In the genomic region with DNA sequence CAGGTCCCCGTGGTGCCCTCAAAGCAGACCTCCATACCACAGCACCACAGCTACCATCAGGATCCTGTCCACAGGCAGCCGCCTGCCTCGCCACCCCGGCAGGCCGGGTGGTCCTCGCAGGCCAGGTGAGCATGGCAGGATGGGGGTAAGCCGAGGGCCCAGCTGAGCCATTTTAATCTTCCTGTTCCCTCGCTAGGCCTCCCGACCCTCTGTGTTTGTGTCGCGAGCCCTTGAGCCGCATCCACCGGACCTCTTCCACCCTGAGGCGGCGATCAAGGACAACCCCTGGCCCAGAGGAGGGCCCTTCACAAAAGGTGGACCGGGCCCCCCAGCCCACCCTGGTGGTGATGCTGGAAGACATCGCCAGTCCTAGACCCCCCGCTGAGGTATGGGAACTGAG, we compare ENCODE assay signal across 1 cellular context.
TF ChIP-seq lines count a peak whose summit lies in the region.

No MANE protein-coding gene starts in this region.

TF ChIP-seq in K562, 482 proteins besides CTCF, POLR2A, EP300 and RAD21:
- TF ChIP-seq RBFOX2 (IDR thresholded peaks at IDR 0.05; ENCODE audit: low read depth, low read length) (peak; percentile 13; the same call in 1 of the 2 replicates), SRSF3 (IDR thresholded peaks at IDR 0.05; ENCODE audit: insufficient read depth, low read length) (no peak), RBM15 (IDR thresholded peaks at IDR 0.05; ENCODE audit: insufficient read depth, low read length) (no peak)
